In the genomic region with DNA sequence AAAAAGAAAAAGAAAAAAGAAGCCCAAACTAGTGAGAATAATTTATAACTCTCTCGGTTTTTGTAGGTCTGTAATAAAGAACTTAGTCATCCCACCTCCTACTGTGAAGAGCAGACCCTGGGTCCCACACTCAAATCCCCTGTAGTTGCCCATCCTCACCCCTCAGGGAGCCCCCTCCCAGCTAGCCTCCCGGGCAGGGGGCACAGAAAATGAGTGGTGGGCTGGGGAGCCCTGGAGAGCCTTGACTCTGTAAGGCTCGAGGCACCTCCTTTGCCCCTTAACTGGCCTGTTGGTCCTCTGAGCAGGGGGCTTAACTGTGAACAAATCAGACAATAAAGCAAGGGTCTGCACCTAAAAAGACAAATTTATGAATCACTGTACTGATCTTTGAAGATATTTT, we compare ENCODE assay signal across 35 cellular contexts.
"Had no signal": no experiment of that assay in that cellular context is flagged by ENCODE, and none has a peak within 500 bp of the region (broad histone marks: within the 10 kb centered on the region; RNA-seq: fewer than 3 reads in every experiment).

No MANE protein-coding gene starts in this region.

- H3K4me3 ChIP-seq: adrenal gland, body of pancreas, breast epithelium had no signal

- H3K9me3 ChIP-seq: adrenal gland, body of pancreas, breast epithelium had no signal

- DNase-seq: activated B cell treated with CpG ODN at 0.5 μM for 24 hours; activated CD4-positive, alpha-beta memory T cell treated with anti-CD3 and anti-CD28 coated beads, Interleukin-2, amount 10 ng/mL, durations not matched to agents 7 days and 5 days; activated CD4-positive, alpha-beta T cell treated with anti-CD3 and anti-CD28 coated beads for 1 hour; activated CD4-positive, alpha-beta T cell treated with anti-CD3 and anti-CD28 coated beads for 36 hours; activated CD4-positive, alpha-beta T cell treated with anti-CD3 and anti-CD28 coated beads for 48 hours; activated CD4-positive, alpha-beta T cell treated with anti-CD3 and anti-CD28 coated beads, Interleukin-2, amount 10 ng/mL, durations not matched to agents 7 days and 5 days; activated CD4-positive, alpha-beta T cell treated with anti-CD3 and anti-CD28 coated beads, Interleukin-2, amount 50 U/mL, for 48 hours; activated CD8-positive, alpha-beta memory T cell treated with anti-CD3 and anti-CD28 coated beads for 24 hours; activated CD8-positive, alpha-beta memory T cell treated with anti-CD3 and anti-CD28 coated beads, Interleukin-2, amount 10 ng/mL, durations not matched to agents 7 days and 5 days; activated CD8-positive, alpha-beta memory T cell treated with anti-CD3 and anti-CD28 coated beads, Interleukin-2, amount 50 U/mL, for 48 hours; activated CD8-positive, alpha-beta T cell treated with anti-CD3 and anti-CD28 coated beads, Interleukin-2, amount 10 ng/mL, durations not matched to agents 7 days and 5 days; activated effector memory CD4-positive, alpha-beta T cell treated with anti-CD3 and anti-CD28 coated beads, Interleukin-2, amount 50 U/mL, for 16 hours; activated gamma-delta T cell treated with Interleukin-2 at 50 U/mL for 16 hours; activated naive CD4-positive, alpha-beta T cell; activated naive CD4-positive, alpha-beta T cell treated with anti-CD3 and anti-CD28 coated beads for 36 hours; activated naive CD4-positive, alpha-beta T cell treated with anti-CD3 and anti-CD28 coated beads, Interleukin-2, amount 50 U/mL, for 16 hours; activated naive CD8-positive, alpha-beta T cell treated with anti-CD3 and anti-CD28 coated beads for 36 hours; activated T-cell treated with anti-CD3 and anti-CD28 coated beads, Interleukin-2, amount 50 U/mL, for 48 hours; adrenal gland; amniotic stem cell; aorta; brain microvascular endothelial cell; central memory CD4-positive, alpha-beta T cell; SW 1271; T-helper 1 cell; T-helper 2 cell; T-helper 9 cell had no signal

- H3K4me1 ChIP-seq: body of pancreas, breast epithelium had no signal

- H3K27me3 ChIP-seq: adrenal gland, body of pancreas, brain microvascular endothelial cell, breast epithelium had no signal

- FAIRE-seq: astrocyte, TTC549 had no signal

- H3K27ac ChIP-seq: adrenal gland, body of pancreas, brain microvascular endothelial cell, breast epithelium, VCaP had no signal

- H3K36me3 ChIP-seq: adrenal gland, brain microvascular endothelial cell, breast epithelium had no signal

- ATAC-seq: activated CD4-positive, alpha-beta T cell treated with anti-CD3 and anti-CD28 coated beads for 36 hours; activated CD4-positive, CD25-positive, alpha-beta regulatory T cell treated with anti-CD3 and anti-CD28 coated beads, Interleukin-2, amount 50 U/mL, for 24 hours; activated CD8-positive, alpha-beta memory T cell treated with anti-CD3 and anti-CD28 coated beads, Interleukin-2, amount 10 ng/mL, durations not matched to agents 7 days and 5 days; activated CD8-positive, alpha-beta T cell treated with anti-CD3 and anti-CD28 coated beads, Interleukin-2, amount 10 ng/mL, durations not matched to agents 7 days and 5 days; activated naive CD4-positive, alpha-beta T cell treated with anti-CD3 and anti-CD28 coated beads, Interleukin-2, amount 50 U/mL, for 72 hours; activated T-helper 17 cell treated with anti-CD3 and anti-CD28 coated beads, Interleukin-2, amount 50 U/mL, for 72 hours; body of pancreas had no signal
